Comparison of ENCODE assay signal across 11 cellular contexts in genomic region chr6:27651371-27651732, GRCh38.
DNase-seq lines count a peak whose midpoint lies in the region; ATAC-seq and TF ChIP-seq lines count a peak whose summit lies in the region.
"Had no signal": no experiment of that assay in that cellular context is flagged by ENCODE, and none has a peak within 500 bp of the region (broad histone marks: within the 10 kb centered on the region; RNA-seq: fewer than 3 reads in every experiment).

No MANE protein-coding gene starts in this region.

- DNase-seq in ACHN (peak; percentile 48), HCT116 (ENCODE audit: low read depth, low spot score) (peak; percentile 61), iPS-NIHi11 (ENCODE audit: low spot score) (peak; percentile 50), OCI-M2 (lab: John Stamatoyannopoulos, UW; ENCODE audit: unreplicated experiment) (no peak), Right ventricle myocardium inferior (ENCODE audit: missing footprints) (no peak)
- no peak for DNase-seq in activated CD4-positive, alpha-beta T cell treated with anti-CD3 and anti-CD28 coated beads, Interleukin-2, amount 10 ng/mL, durations not matched to agents 7 days and 5 days
- DNase-seq: Right ventricle myocardium superior had no signal

- H3K27ac ChIP-seq in HCT116 (ENCODE audit: low read depth, low read length), result peak overlapping the region; percentile 41
- H3K27ac ChIP-seq: neutrophil, tibial nerve had no signal

- H3K36me3 Mint-ChIP-seq in activated CD4-positive, alpha-beta T cell treated with anti-CD3 and anti-CD28 coated beads, Interleukin-2, amount 10 ng/mL, durations not matched to agents 7 days and 5 days (ENCODE audit: low read depth), result no peaks in the 10 kb centered on the region

- no peak for TF ChIP-seq POLR2A in HCT116 (IDR thresholded peaks at IDR 0.05; ENCODE audit: borderline replicate concordance, extremely low read depth, insufficient read depth, insufficient read length)

- peak overlapping the region; percentile 73 for H3K4me2 ChIP-seq in HCT116 (ENCODE audit: low read length)

- POLR2A ChIA-PET in HCT116 (lab: Charles Lee), result no interaction called here
- POLR2A ChIA-PET in activated CD4-positive, alpha-beta T cell treated with anti-CD3 and anti-CD28 coated beads, Interleukin-2, amount 10 ng/mL, durations not matched to agents 7 days and 5 days (lab: Charles Lee), result no interaction called here

- RAD21 ChIA-PET in HCT116 (lab: Charles Lee; ENCODE audit: low non-redundant PET in 1 of 2, low total read pairs in 2 of 2, uncharacterized antibody in 2 of 2, unreplicated experiment in 2 of 2), result no interaction called here

- H3K9me2 ChIP-seq in HCT116 (ENCODE audit: insufficient read depth), result no peaks in the 10 kb centered on the region

- H3K4me3 Mint-ChIP-seq in activated CD4-positive, alpha-beta T cell treated with anti-CD3 and anti-CD28 coated beads, Interleukin-2, amount 10 ng/mL, durations not matched to agents 7 days and 5 days, result no peak overlapping the region

- H3K4me3 ChIP-seq in HCT116 (replicated peaks in 1 of 2; ENCODE audit: low read depth in 1 of 2, low read length in 2 of 2), result peak overlapping the region; percentile 2 to 48; a peak in 3 of 4 replicates
- H3K4me3 ChIP-seq: tibial nerve had no signal

- no peaks in the 10 kb centered on the region for H3K79me2 ChIP-seq in HCT116 (ENCODE audit: insufficient read depth, low read length)

- peak overlapping the region; percentile 98 for H2AFZ ChIP-seq in HCT116 (ENCODE audit: low read depth, low read length, poor library complexity, severe bottlenecking)

- CTCF ChIA-PET in HCT116 (lab: Charles Lee), result no interaction called here
- CTCF ChIA-PET in activated CD4-positive, alpha-beta T cell treated with anti-CD3 and anti-CD28 coated beads, Interleukin-2, amount 10 ng/mL, durations not matched to agents 7 days and 5 days (lab: Charles Lee), result interaction anchor here (1.0 kb wide), 1 partner anchor 9 kb away, joined by 3 read pairs; no protein-coding TSS in a partner anchor

- ATAC-seq in HCT116 (peak; percentile 86), SK-N-SH treated with all-trans-retinoic acid at 6 μM for 48 hours (peak; percentile 48), GM18873 (IDR thresholded peaks at IDR 0.05; ENCODE audit: low FRiP score, unreplicated experiment) (no peak), Right ventricle myocardium inferior (no peak)

- no peaks in the 10 kb centered on the region for H3K36me3 ChIP-seq in HCT116 (ENCODE audit: control insufficient read depth in 1 of 2, insufficient read depth in 2 of 2, low read length in 2 of 2)
- H3K36me3 ChIP-seq: neutrophil, tibial nerve had no signal

- no peaks in the 10 kb centered on the region for H3K27me3 ChIP-seq in HCT116 (ENCODE audit: insufficient read depth, low read length)

- H4K20me1 ChIP-seq in HCT116 (ENCODE audit: insufficient read depth), result no peaks in the 10 kb centered on the region

- in situ Hi-C loops in ACHN (cut with HindIII; ENCODE audit: low pct_ligation_motif_present, low pct_unique_long_range_greater_than_20kb, low sequenced_read_pairs), result no loop called here

- H3K4me1 Mint-ChIP-seq in activated CD4-positive, alpha-beta T cell treated with anti-CD3 and anti-CD28 coated beads, Interleukin-2, amount 10 ng/mL, durations not matched to agents 7 days and 5 days, result peaks cover 7% of the 10 kb centered on the region

- no peaks in the 10 kb centered on the region for H3K9me3 ChIP-seq in HCT116 (ENCODE audit: control insufficient read depth in 1 of 2, insufficient read depth in 1 of 2, low read depth in 1 of 2, low read length in 2 of 2)
- H3K9me3 ChIP-seq: neutrophil had no signal

- peaks cover 23% of the 10 kb centered on the region for H3K27me3 Mint-ChIP-seq in activated CD4-positive, alpha-beta T cell treated with anti-CD3 and anti-CD28 coated beads, Interleukin-2, amount 10 ng/mL, durations not matched to agents 7 days and 5 days

- TF ChIP-seq RAD21 in HCT116 (IDR thresholded peaks at IDR 0.05; ENCODE audit: low read depth), result no peak

- peaks cover 8 to 14% of the 10 kb centered on the region in 2 experiments for H3K4me1 ChIP-seq in HCT116 (ENCODE audit: control insufficient read depth in 1 of 2, insufficient read depth in 2 of 2, low read length in 2 of 2)
- H3K4me1 ChIP-seq: tibial nerve had no signal

- no peaks in the 10 kb centered on the region for H3K9me3 Mint-ChIP-seq in activated CD4-positive, alpha-beta T cell treated with anti-CD3 and anti-CD28 coated beads, Interleukin-2, amount 10 ng/mL, durations not matched to agents 7 days and 5 days

- BruUV-seq in HCT116 (replicated peaks; lab: Mats Ljungman, UMichigan), result no TSS peak

- H3K27ac Mint-ChIP-seq in activated CD4-positive, alpha-beta T cell treated with anti-CD3 and anti-CD28 coated beads, Interleukin-2, amount 10 ng/mL, durations not matched to agents 7 days and 5 days, result no peak overlapping the region

- no peak for TF ChIP-seq CTCF in HCT116 (IDR thresholded peaks at IDR 0.05 in 2 of 3, conservative IDR thresholded peaks at IDR 0.05 in 1 of 3; ENCODE audit: borderline replicate concordance in 1 of 3, insufficient read depth in 1 of 3, low read depth in 2 of 3, low read length in 2 of 3)

- intact Hi-C loops in HCT116 (cut with micrococcal nuclease) (no loop called here), Right ventricle myocardium inferior (cut with DNase I) (no loop called here)

- H3K9ac ChIP-seq in HCT116 (ENCODE audit: low read length), result peak overlapping the region; percentile 25; the same call in 1 of the 2 replicates

TF ChIP-seq in HCT116, 20 proteins besides CTCF, POLR2A, EP300 and RAD21 (continues in another document):
- TF ChIP-seq ZBTB33 (IDR thresholded peaks at IDR 0.05; ENCODE audit: extremely low read depth, insufficient replicate concordance, low read length) (no peak), SRF (IDR thresholded peaks at IDR 0.05; ENCODE audit: low read depth) (no peak), POLR2AphosphoS5 (IDR thresholded peaks at IDR 0.05; ENCODE audit: low read depth, low read length) (0 out of 2 replicates have a peak, but pooled peaks have one; percentile 18), YY1 (IDR thresholded peaks at IDR 0.05; ENCODE audit: extremely low read depth, insufficient replicate concordance, low read depth, low read length) (no peak), TCF7L2 (IDR thresholded peaks at IDR 0.05; ENCODE audit: borderline replicate concordance, extremely low read depth, insufficient read depth, insufficient read length) (peak; percentile 36), SIN3A (IDR thresholded peaks at IDR 0.05; ENCODE audit: low read depth) (peak; percentile 21; the same call in 1 of the 2 replicates)

TF ChIP-seq in SK-N-SH treated with all-trans-retinoic acid at 6 μM for 48 hours, 23 proteins besides CTCF, POLR2A, EP300 and RAD21 (continues in another document):
- TF ChIP-seq RARB (CRISPR knock-in tag; IDR thresholded peaks at IDR 0.05) (no peak), ZNF70 (CRISPR knock-in tag; IDR thresholded peaks at IDR 0.05) (no peak), CSDC2 (CRISPR knock-in tag; IDR thresholded peaks at IDR 0.05) (no peak), OSR1 (CRISPR knock-in tag; IDR thresholded peaks at IDR 0.05) (no peak), ARNTL (CRISPR knock-in tag; IDR thresholded peaks at IDR 0.05; ENCODE audit: borderline replicate concordance, low read depth) (no peak), ZFP3 (CRISPR knock-in tag; IDR thresholded peaks at IDR 0.05) (no peak), TSHZ2 (CRISPR knock-in tag; IDR thresholded peaks at IDR 0.05) (no peak), ISL1 (CRISPR knock-in tag; IDR thresholded peaks at IDR 0.05) (no peak), POU6F1 (CRISPR knock-in tag; IDR thresholded peaks at IDR 0.05; ENCODE audit: borderline replicate concordance, low read depth) (no peak), PPARA (CRISPR knock-in tag; IDR thresholded peaks at IDR 0.05; ENCODE audit: borderline replicate concordance) (no peak), ESRRG (CRISPR knock-in tag; IDR thresholded peaks at IDR 0.05) (no peak)

Comparison
In these comparisons a context has a peak if more than half of its experiments do, and no peak if none do; other contexts are left out.
1. DNase-seq: peak in ACHN (single experiment), HCT116 (single experiment) and iPS-NIHi11 (single experiment); none in OCI-M2 (single experiment), activated CD4-positive, alpha-beta T cell treated with anti-CD3 and anti-CD28 coated beads, Interleukin-2, amount 10 ng/mL, durations not matched to agents 7 days and 5 days (single experiment) and Right ventricle myocardium inferior (single experiment).
2. ATAC-seq: peak in HCT116 (single experiment) and SK-N-SH treated with all-trans-retinoic acid at 6 μM for 48 hours (single experiment); none in GM18873 (single experiment) and Right ventricle myocardium inferior (single experiment).